Comparison of ENCODE assay signal across 8 cellular contexts in the genomic region with DNA sequence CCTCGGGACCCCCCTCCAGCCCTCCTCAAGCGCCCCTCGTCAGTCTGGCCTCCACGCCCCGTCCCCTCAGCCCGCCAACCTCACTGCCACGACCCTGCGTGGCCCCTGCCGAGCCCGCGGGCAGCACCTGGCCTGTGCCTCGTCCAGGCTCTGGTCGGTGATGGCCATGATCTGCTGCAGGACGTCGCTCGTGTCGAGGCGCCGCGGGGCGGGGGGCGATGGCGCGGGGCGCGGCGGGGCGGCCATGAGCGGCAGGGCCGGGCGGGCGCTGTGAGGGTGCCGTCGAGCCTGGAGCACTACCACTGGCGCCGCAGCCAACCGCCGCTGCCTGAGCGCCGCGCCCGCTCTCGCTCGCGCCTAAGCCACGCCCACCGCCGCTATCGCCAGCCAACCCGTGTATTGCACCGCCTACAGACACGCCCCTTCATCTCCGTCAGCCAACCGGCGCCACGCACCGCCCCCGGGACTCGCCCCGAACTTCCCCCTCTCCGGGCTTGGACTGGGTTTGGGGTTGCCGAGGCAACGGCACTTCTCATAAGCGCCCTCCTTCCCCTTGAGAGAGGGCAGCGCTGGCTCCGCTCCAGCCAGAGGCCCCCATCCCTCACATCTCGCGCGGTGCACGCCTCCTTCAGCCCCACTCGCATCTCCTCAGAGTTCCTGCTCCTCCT. TPM values are rescaled to one million over a fixed set of nuclear protein-coding genes. Genes with fewer than 3 reads are reported as not detected.
DNase-seq lines count a peak whose midpoint lies in the region; TF ChIP-seq lines count a peak whose summit lies in the region.

TSS of gene PBX4 (minus strand) at position 304 of the 668 bp plus-strand sequence. CDS start at position 246, 58 bp downstream.

- H3K9me3 ChIP-seq in Loucy (ENCODE audit: insufficient read depth, low read depth, low read length) (no peaks in the 10 kb centered on the region), neuron (ENCODE audit: low read length) (no peaks in the 10 kb centered on the region), subcutaneous abdominal adipose tissue (ENCODE audit: control insufficient read depth in 5 of 5, low read length in 5 of 5) (no peaks in the 10 kb centered on the region)

- no peaks in the 10 kb centered on the region for H3K27me3 Mint-ChIP-seq in activated T-helper 2 cell treated with anti-CD3 and anti-CD28 coated beads, Interferon-gamma antibody, Interleukin-2, Interleukin-4, amounts not matched to agents 10 μg/mL and 5 μg/mL and 100 μg/mL, durations not matched to agents 14 hours and 24 hours and 36 hours (ENCODE audit: low read depth)

- H2AFZ ChIP-seq in Loucy (ENCODE audit: low read length) (peak within 1 kb of the TSS; percentile 74), neuron (ENCODE audit: low read depth, low read length) (peak within 1 kb of the TSS; percentile 91)

- H3K27me3 ChIP-seq in Loucy (ENCODE audit: insufficient read depth, low read length, poor library complexity, severe bottlenecking) (no peaks in the 10 kb centered on the region), neuron (ENCODE audit: insufficient read depth, low read length) (no peaks in the 10 kb centered on the region), subcutaneous abdominal adipose tissue (ENCODE audit: control insufficient read depth in 5 of 5, insufficient read depth in 4 of 5, low read length in 5 of 5) (no peaks in the 10 kb centered on the region)

- no peak within 1 kb of the TSS for H3K27ac ChIP-seq in subcutaneous abdominal adipose tissue (ENCODE audit: low read depth, low read length)

- H3K27ac Mint-ChIP-seq in activated T-helper 2 cell treated with anti-CD3 and anti-CD28 coated beads, Interferon-gamma antibody, Interleukin-2, Interleukin-4, amounts not matched to agents 10 μg/mL and 5 μg/mL and 100 μg/mL, durations not matched to agents 14 hours and 24 hours and 36 hours: peak within 1 kb of the TSS; percentile 87

- peaks cover 28% of the 10 kb centered on the region for H3K36me3 Mint-ChIP-seq in activated T-helper 2 cell treated with anti-CD3 and anti-CD28 coated beads, Interferon-gamma antibody, Interleukin-2, Interleukin-4, amounts not matched to agents 10 μg/mL and 5 μg/mL and 100 μg/mL, durations not matched to agents 14 hours and 24 hours and 36 hours (ENCODE audit: low read depth)

- no peaks in the 10 kb centered on the region for H3K4me1 ChIP-seq in Loucy (ENCODE audit: insufficient read depth, low read length, poor library complexity, severe bottlenecking)
- peaks cover 4% of the 10 kb centered on the region for H3K4me1 ChIP-seq in neuron (ENCODE audit: insufficient read depth, low read length)
- peaks cover 0 to 19% (median 12%) of the 10 kb centered on the region in 5 donors for H3K4me1 ChIP-seq in subcutaneous abdominal adipose tissue (ENCODE audit: control insufficient read depth in 5 of 5, insufficient read depth in 5 of 5, low read length in 5 of 5)

- H3K9me2 ChIP-seq in Loucy (replicated peaks; ENCODE audit: low read depth, low read length): no peaks in the 10 kb centered on the region

- intact Hi-C loops in activated T-helper 2 cell treated with anti-CD3 and anti-CD28 coated beads, Interferon-gamma antibody, Interleukin-2, Interleukin-4, amounts not matched to agents 10 μg/mL and 5 μg/mL and 100 μg/mL, durations not matched to agents 14 hours and 24 hours and 36 hours (cut with micrococcal nuclease): loop anchor here (1.0 kb wide), 2 partner anchors 20 to 45 kb away; partner anchors contain the start of gene ATP13A1

- no peaks in the 10 kb centered on the region for H4K20me1 ChIP-seq in Loucy (ENCODE audit: insufficient read depth, low read length, poor library complexity, severe bottlenecking)

- peaks cover 32% of the 10 kb centered on the region for H3K4me1 Mint-ChIP-seq in activated T-helper 2 cell treated with anti-CD3 and anti-CD28 coated beads, Interferon-gamma antibody, Interleukin-2, Interleukin-4, amounts not matched to agents 10 μg/mL and 5 μg/mL and 100 μg/mL, durations not matched to agents 14 hours and 24 hours and 36 hours (ENCODE audit: low read depth)

- TF ChIP-seq CTCF in Loucy (conservative IDR thresholded peaks at IDR 0.05; ENCODE audit: low read length) (no peak), fibroblast of villous mesenchyme (IDR thresholded peaks at IDR 0.05; ENCODE audit: insufficient read depth, low read depth, low read length) (no peak)

- H3K4me3 Mint-ChIP-seq in activated T-helper 2 cell treated with anti-CD3 and anti-CD28 coated beads, Interferon-gamma antibody, Interleukin-2, Interleukin-4, amounts not matched to agents 10 μg/mL and 5 μg/mL and 100 μg/mL, durations not matched to agents 14 hours and 24 hours and 36 hours (ENCODE audit: low read depth): peak within 1 kb of the TSS; percentile 91

- H3F3A ChIP-seq in Loucy (ENCODE audit: low read depth): no peaks in the 10 kb centered on the region

- H3K4me3 ChIP-seq in Loucy (ENCODE audit: low read length, poor library complexity, severe bottlenecking) (peak within 1 kb of the TSS; percentile 69), fibroblast of villous mesenchyme (ENCODE audit: low read depth, low read length) (peak within 1 kb of the TSS; percentile 55), neuron (ENCODE audit: low read length) (peak within 1 kb of the TSS; percentile 66), subcutaneous abdominal adipose tissue (ENCODE audit: low read depth in 1 of 5, low read length in 5 of 5) (peak within 1 kb of the TSS; percentile 54 to 68 (median 55))

- no peaks in the 10 kb centered on the region for H3K79me2 ChIP-seq in Loucy (ENCODE audit: insufficient read depth, low read length)

- DNase-seq in ELF-1 (ENCODE audit: low read depth, low spot score) (peak; percentile 98), GOT3 (lab: John Stamatoyannopoulos, UW) (peak; percentile 88), SHP77 (lab: John Stamatoyannopoulos, UW) (peak; percentile 57 to 83), fibroblast of villous mesenchyme (ENCODE audit: low read depth) (peak; percentile 87)
- peak; percentile 99 for DNase-seq in activated T-helper 2 cell treated with anti-CD3 and anti-CD28 coated beads, Interferon-gamma antibody, Interleukin-2, Interleukin-4, amounts not matched to agents 10 μg/mL and 5 μg/mL and 100 μg/mL, durations not matched to agents 14 hours and 24 hours and 36 hours (ENCODE audit: low spot score)

- peak within 1 kb of the TSS; percentile 76 for H3K4me2 ChIP-seq in Loucy (ENCODE audit: low read depth, low read length, poor library complexity, severe bottlenecking)

- H3K36me3 ChIP-seq in Loucy (ENCODE audit: insufficient read depth, low read length) (no peaks in the 10 kb centered on the region), neuron (ENCODE audit: insufficient read depth, low read length) (no peaks in the 10 kb centered on the region), subcutaneous abdominal adipose tissue (ENCODE audit: control insufficient read depth in 5 of 5, insufficient read depth in 5 of 5, low read length in 5 of 5) (no peaks in the 10 kb centered on the region)

- H3K9ac ChIP-seq in Loucy (ENCODE audit: low read depth, low read length, poor library complexity, severe bottlenecking) (peak within 1 kb of the TSS; percentile 50), subcutaneous abdominal adipose tissue (ENCODE audit: low read length in 5 of 5) (peak within 1 kb of the TSS in 3 of 5 donors; percentile 10 to 45 (median 16))

- H3K9me3 Mint-ChIP-seq in activated T-helper 2 cell treated with anti-CD3 and anti-CD28 coated beads, Interferon-gamma antibody, Interleukin-2, Interleukin-4, amounts not matched to agents 10 μg/mL and 5 μg/mL and 100 μg/mL, durations not matched to agents 14 hours and 24 hours and 36 hours: no peaks in the 10 kb centered on the region

RNA-seq across cellular contexts. Expression of gene PBX4, which starts in this region (rescaled TPM):
- 23.4 and 24.8 TPM in 2 replicates for total RNA-seq in activated T-helper 2 cell treated with anti-CD3 and anti-CD28 coated beads, Interferon-gamma antibody, Interleukin-2, Interleukin-4, amounts not matched to agents 10 μg/mL and 5 μg/mL and 100 μg/mL, durations not matched to agents 14 hours and 24 hours and 36 hours
- 0.64 and 1.7 TPM in 2 replicates for total RNA-seq in fibroblast of villous mesenchyme
